Comparison of ENCODE assay signal across 1 cellular context in the genomic region with DNA sequence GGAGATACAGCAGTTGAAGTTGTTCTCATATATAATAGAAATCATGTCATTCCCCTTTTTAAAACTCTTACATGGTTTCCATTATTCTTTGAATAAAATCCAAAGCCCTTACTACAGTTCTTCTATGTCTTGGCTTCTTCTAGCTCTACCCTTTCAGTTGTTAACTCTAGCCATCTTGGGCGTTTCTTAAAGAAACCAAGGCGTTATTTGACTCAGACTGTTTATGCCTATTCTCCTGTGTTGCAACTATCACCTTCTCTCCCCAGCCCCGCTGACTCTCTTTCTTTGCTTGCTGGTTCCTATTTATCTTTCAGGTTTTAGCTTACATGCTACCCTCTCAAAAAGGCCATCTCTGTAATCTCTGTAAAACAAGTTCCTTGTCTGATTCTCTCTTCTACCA.
TF ChIP-seq lines count a peak whose summit lies in the region.

No MANE protein-coding gene starts in this region.

TF ChIP-seq in GM23338, 12 proteins besides CTCF, POLR2A, EP300 and RAD21 (continued from another document):
- TF ChIP-seq, protein P1, sequence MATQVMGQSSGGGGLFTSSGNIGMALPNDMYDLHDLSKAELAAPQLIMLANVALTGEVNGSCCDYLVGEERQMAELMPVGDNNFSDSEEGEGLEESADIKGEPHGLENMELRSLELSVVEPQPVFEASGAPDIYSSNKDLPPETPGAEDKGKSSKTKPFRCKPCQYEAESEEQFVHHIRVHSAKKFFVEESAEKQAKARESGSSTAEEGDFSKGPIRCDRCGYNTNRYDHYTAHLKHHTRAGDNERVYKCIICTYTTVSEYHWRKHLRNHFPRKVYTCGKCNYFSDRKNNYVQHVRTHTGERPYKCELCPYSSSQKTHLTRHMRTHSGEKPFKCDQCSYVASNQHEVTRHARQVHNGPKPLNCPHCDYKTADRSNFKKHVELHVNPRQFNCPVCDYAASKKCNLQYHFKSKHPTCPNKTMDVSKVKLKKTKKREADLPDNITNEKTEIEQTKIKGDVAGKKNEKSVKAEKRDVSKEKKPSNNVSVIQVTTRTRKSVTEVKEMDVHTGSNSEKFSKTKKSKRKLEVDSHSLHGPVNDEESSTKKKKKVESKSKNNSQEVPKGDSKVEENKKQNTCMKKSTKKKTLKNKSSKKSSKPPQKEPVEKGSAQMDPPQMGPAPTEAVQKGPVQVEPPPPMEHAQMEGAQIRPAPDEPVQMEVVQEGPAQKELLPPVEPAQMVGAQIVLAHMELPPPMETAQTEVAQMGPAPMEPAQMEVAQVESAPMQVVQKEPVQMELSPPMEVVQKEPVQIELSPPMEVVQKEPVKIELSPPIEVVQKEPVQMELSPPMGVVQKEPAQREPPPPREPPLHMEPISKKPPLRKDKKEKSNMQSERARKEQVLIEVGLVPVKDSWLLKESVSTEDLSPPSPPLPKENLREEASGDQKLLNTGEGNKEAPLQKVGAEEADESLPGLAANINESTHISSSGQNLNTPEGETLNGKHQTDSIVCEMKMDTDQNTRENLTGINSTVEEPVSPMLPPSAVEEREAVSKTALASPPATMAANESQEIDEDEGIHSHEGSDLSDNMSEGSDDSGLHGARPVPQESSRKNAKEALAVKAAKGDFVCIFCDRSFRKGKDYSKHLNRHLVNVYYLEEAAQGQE (IDR thresholded peaks at IDR 0.05; ENCODE audit: unreplicated experiment), result no peak
- TF ChIP-seq CREB1 (CRISPR knock-in tag; IDR thresholded peaks at IDR 0.05; ENCODE audit: low read depth) (no peak), POLR2AphosphoS5 (IDR thresholded peaks at IDR 0.05; ENCODE audit: low read depth) (no peak), NANOG (IDR thresholded peaks at IDR 0.05; ENCODE audit: borderline replicate concordance) (no peak), STAT1 (IDR thresholded peaks at IDR 0.05; ENCODE audit: unreplicated experiment) (no peak)
- TF ChIP-seq, protein P2, sequence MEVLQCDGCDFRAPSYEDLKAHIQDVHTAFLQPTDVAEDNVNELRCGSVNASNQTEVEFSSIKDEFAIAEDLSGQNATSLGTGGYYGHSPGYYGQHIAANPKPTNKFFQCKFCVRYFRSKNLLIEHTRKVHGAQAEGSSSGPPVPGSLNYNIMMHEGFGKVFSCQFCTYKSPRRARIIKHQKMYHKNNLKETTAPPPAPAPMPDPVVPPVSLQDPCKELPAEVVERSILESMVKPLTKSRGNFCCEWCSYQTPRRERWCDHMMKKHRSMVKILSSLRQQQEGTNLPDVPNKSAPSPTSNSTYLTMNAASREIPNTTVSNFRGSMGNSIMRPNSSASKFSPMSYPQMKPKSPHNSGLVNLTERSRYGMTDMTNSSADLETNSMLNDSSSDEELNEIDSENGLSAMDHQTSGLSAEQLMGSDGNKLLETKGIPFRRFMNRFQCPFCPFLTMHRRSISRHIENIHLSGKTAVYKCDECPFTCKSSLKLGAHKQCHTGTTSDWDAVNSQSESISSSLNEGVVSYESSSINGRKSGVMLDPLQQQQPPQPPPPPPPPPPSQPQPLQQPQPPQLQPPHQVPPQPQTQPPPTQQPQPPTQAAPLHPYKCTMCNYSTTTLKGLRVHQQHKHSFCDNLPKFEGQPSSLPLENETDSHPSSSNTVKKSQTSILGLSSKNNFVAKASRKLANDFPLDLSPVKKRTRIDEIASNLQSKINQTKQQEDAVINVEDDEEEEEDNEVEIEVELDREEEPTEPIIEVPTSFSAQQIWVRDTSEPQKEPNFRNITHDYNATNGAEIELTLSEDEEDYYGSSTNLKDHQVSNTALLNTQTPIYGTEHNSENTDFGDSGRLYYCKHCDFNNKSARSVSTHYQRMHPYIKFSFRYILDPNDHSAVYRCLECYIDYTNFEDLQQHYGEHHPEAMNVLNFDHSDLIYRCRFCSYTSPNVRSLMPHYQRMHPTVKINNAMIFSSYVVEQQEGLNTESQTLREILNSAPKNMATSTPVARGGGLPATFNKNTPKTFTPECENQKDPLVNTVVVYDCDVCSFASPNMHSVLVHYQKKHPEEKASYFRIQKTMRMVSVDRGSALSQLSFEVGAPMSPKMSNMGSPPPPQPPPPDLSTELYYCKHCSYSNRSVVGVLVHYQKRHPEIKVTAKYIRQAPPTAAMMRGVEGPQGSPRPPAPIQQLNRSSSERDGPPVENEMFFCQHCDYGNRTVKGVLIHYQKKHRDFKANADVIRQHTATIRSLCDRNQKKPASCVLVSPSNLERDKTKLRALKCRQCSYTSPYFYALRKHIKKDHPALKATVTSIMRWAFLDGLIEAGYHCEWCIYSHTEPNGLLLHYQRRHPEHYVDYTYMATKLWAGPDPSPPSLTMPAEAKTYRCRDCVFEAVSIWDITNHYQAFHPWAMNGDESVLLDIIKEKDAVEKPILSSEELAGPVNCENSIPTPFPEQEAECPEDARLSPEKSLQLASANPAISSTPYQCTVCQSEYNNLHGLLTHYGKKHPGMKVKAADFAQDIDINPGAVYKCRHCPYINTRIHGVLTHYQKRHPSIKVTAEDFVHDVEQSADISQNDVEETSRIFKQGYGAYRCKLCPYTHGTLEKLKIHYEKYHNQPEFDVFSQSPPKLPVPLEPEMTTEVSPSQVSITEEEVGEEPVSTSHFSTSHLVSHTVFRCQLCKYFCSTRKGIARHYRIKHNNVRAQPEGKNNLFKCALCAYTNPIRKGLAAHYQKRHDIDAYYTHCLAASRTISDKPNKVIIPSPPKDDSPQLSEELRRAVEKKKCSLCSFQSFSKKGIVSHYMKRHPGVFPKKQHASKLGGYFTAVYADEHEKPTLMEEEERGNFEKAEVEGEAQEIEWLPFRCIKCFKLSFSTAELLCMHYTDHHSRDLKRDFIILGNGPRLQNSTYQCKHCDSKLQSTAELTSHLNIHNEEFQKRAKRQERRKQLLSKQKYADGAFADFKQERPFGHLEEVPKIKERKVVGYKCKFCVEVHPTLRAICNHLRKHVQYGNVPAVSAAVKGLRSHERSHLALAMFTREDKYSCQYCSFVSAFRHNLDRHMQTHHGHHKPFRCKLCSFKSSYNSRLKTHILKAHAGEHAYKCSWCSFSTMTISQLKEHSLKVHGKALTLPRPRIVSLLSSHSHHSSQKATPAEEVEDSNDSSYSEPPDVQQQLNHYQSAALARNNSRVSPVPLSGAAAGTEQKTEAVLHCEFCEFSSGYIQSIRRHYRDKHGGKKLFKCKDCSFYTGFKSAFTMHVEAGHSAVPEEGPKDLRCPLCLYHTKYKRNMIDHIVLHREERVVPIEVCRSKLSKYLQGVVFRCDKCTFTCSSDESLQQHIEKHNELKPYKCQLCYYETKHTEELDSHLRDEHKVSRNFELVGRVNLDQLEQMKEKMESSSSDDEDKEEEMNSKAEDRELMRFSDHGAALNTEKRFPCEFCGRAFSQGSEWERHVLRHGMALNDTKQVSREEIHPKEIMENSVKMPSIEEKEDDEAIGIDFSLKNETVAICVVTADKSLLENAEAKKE (CRISPR knock-in tag; IDR thresholded peaks at IDR 0.05), result no peak
